8 cellular contexts compared by ENCODE assay signal in genomic region chr6:43635387-43636311, GRCh38. TPM values are rescaled to one million over a fixed set of nuclear protein-coding genes. Genes with fewer than 3 reads are reported as not detected.
DNase-seq lines count a peak whose midpoint lies in the region; ATAC-seq, FAIRE-seq and TF ChIP-seq lines count a peak whose summit lies in the region.

A gene with protein sequence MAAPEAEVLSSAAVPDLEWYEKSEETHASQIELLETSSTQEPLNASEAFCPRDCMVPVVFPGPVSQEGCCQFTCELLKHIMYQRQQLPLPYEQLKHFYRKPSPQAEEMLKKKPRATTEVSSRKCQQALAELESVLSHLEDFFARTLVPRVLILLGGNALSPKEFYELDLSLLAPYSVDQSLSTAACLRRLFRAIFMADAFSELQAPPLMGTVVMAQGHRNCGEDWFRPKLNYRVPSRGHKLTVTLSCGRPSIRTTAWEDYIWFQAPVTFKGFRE (plus strand): TSS chr6:43635840. CDS start chr6:43635876, 36 bp downstream.

- no peaks in the 10 kb centered on the region for H3F3A ChIP-seq in PC-3 (ENCODE audit: low read length, unreplicated experiment)

- H3K4me2 ChIP-seq in PC-3 (ENCODE audit: low read length): peak within 1 kb of the TSS; percentile 95

- peak within 1 kb of the TSS; percentile 93 for H2AFZ ChIP-seq in PC-3 (ENCODE audit: low read length)

- peaks cover 4% of the 10 kb centered on the region; the same call in 1 of the 2 replicates for H4K20me1 ChIP-seq in PC-3 (ENCODE audit: low read length)

- peak; percentile 72 for ATAC-seq in GM21528 (IDR thresholded peaks at IDR 0.05; ENCODE audit: low FRiP score, unreplicated experiment)
- peak; percentile 79 for ATAC-seq in PC-3
- peak; percentile 94 for ATAC-seq in mucosa of descending colon

- peak within 1 kb of the TSS; percentile 100 for H3K4me3 ChIP-seq in Jurkat, Clone E6-1 (ENCODE audit: low read length)
- H3K4me3 ChIP-seq in PC-3 (ENCODE audit: low read length) (peak within 1 kb of the TSS; percentile 82), epithelial cell of esophagus (ENCODE audit: low read length) (peak within 1 kb of the TSS; percentile 79), mucosa of descending colon (peak within 1 kb of the TSS; percentile 68)

- H3K4me1 ChIP-seq in PC-3 (ENCODE audit: insufficient read depth, low read length) (peaks cover 28% of the 10 kb centered on the region), mucosa of descending colon (ENCODE audit: low read depth) (peaks cover 21% of the 10 kb centered on the region)

- intact Hi-C loops in PC-3 (cut with micrococcal nuclease): no loop called here
- intact Hi-C loops in mucosa of descending colon (cut with DNase I, micrococcal nuclease): no loop called here

- CTCF ChIA-PET in PC-3 (lab: Charles Lee): no interaction called here

- H3K9me3 ChIP-seq in PC-3 (ENCODE audit: low read length) (no peaks in the 10 kb centered on the region), mucosa of descending colon (no peaks in the 10 kb centered on the region)

- peak within 1 kb of the TSS; percentile 88 for H3K9ac ChIP-seq in PC-3 (ENCODE audit: low read length)

- H3K27ac ChIP-seq in PC-3 (ENCODE audit: low read length): peak within 1 kb of the TSS; percentile 34

- no peak for FAIRE-seq in D721Med (lab: Jason Lieb, UNC)

- POLR2A ChIA-PET in PC-3 (lab: Charles Lee; ENCODE audit: unreplicated experiment): interaction anchor here (0.6 to 0.7 kb wide), 3 partner anchors 67 to 588 kb away, joined by 4 to 5 read pairs (median 5); partner anchors contain the start of gene SLC29A1

- no peaks in the 10 kb centered on the region for H3K9me2 ChIP-seq in PC-3 (replicated peaks; ENCODE audit: low read length)

- no peaks in the 10 kb centered on the region for H3K27me3 ChIP-seq in PC-3 (ENCODE audit: low read length)

- TF ChIP-seq CTCF in D721Med (IDR thresholded peaks at IDR 0.05; ENCODE audit: insufficient read depth, missing control alignments) (no peak), PC-3 (conservative IDR thresholded peaks at IDR 0.05; ENCODE audit: low read depth, low read length) (no peak), epithelial cell of esophagus (IDR thresholded peaks at IDR 0.05; ENCODE audit: insufficient read depth, low read depth, low read length, missing control alignments) (no peak), mucosa of descending colon (IDR thresholded peaks at IDR 0.05) (no peak)

- H3K79me2 ChIP-seq in PC-3 (ENCODE audit: low read length): peaks cover 53% of the 10 kb centered on the region

- H3K36me3 ChIP-seq in PC-3 (ENCODE audit: low read depth, low read length): peaks cover 21% of the 10 kb centered on the region
- H3K36me3 ChIP-seq in mucosa of descending colon (ENCODE audit: low read depth): peaks cover 5% of the 10 kb centered on the region

- DNase-seq in D721Med (ENCODE audit: insufficient read length, low spot score) (peak; percentile 40), PC-3 (peak; percentile 74), activated T-cell treated with anti-CD3 and anti-CD28 coated beads for 24 hours (ENCODE audit: low read depth) (peak; percentile 83), epithelial cell of esophagus (ENCODE audit: low read depth) (peak; percentile 61), mucosa of descending colon (peak; percentile 92 to 96 (median 93))
- DNase-seq in Jurkat, Clone E6-1 (ENCODE audit: low read depth, low spot score): peak; percentile 88
- DNase-seq in stimulated activated CD8-positive, alpha-beta memory T cell treated with anti-CD3 and anti-CD28 coated beads, Interleukin-4, amount 100 ng/mL, for 1 hour (ENCODE audit: low read depth in 2 of 2, low spot score in 1 of 2): peak; percentile 69 to 77

- BruUV-seq in PC-3 (replicated peaks; lab: Mats Ljungman, UMichigan): TSS peak; percentile 70

RNA-seq across cellular contexts. Expression of the gene that starts here (rescaled TPM):
- polyA plus RNA-seq in Jurkat, Clone E6-1 (2012; ENCODE audit: insufficient read depth, insufficient read length): 32.2 TPM
- 25.1 and 40.9 TPM in 2 replicates for total RNA-seq in PC-3 (2014; rRNA removed)
- 10 to 100 TPM; 25.7 to 51.4 (median 41.4) TPM for total RNA-seq in mucosa of descending colon

Comparison
In these comparisons a context has a peak if more than half of its experiments do, and no peak if none do; other contexts are left out.
1. Peak in every context shown above with its lines: DNase-seq, ATAC-seq, H3K4me3 ChIP-seq and H3K27ac ChIP-seq.
2. DNase-seq: peak in every context shown above with its lines; median percentile 93 in mucosa of descending colon; 88 in Jurkat, Clone E6-1; 83 in activated T-cell treated with anti-CD3 and anti-CD28 coated beads for 24 hours; 74 in PC-3; 73 in stimulated activated CD8-positive, alpha-beta memory T cell treated with anti-CD3 and anti-CD28 coated beads, Interleukin-4, amount 100 ng/mL, for 1 hour; 61 in epithelial cell of esophagus; 40 in D721Med.